ENCODE assay signal across 1 cellular context in genomic region chr14:59483819-59484610, GRCh38.
TF ChIP-seq lines count a peak whose summit lies in the region.

A gene with protein sequence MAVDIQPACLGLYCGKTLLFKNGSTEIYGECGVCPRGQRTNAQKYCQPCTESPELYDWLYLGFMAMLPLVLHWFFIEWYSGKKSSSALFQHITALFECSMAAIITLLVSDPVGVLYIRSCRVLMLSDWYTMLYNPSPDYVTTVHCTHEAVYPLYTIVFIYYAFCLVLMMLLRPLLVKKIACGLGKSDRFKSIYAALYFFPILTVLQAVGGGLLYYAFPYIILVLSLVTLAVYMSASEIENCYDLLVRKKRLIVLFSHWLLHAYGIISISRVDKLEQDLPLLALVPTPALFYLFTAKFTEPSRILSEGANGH (plus strand): TSS chr14:59484517. CDS start chr14:59484590, 73 bp downstream.
Gene L3HYPDH, minus strand, starts transcription at chr14:59484408. Its CDS starts 92 bp downstream, at chr14:59484316.

TF ChIP-seq in HepG2, 621 proteins besides CTCF, POLR2A, EP300 and RAD21 (continued from another document and continues in another):
- TF ChIP-seq CENPBD1 (CRISPR knock-in tag; IDR thresholded peaks at IDR 0.05; ENCODE audit: borderline replicate concordance, low read depth) (peak; percentile 90; the same call in 1 of the 2 replicates), NCOR1 (IDR thresholded peaks at IDR 0.05; ENCODE audit: borderline replicate concordance, low read length) (no peak), FOXO1 (CRISPR knock-in tag; IDR thresholded peaks at IDR 0.05) (peak; percentile 79), TP53 (CRISPR knock-in tag; conservative IDR thresholded peaks at IDR 0.05) (no peak; the same call in 1 of the 2 replicates), KLF13 (CRISPR knock-in tag; IDR thresholded peaks at IDR 0.05) (peak; percentile 87; the same call in 1 of the 2 replicates), ZZZ3 (CRISPR knock-in tag; IDR thresholded peaks at IDR 0.05; ENCODE audit: borderline replicate concordance) (peak; percentile 69; the same call in 1 of the 2 replicates), NFYB (CRISPR knock-in tag; IDR thresholded peaks at IDR 0.05) (no peak), HOXD1 (CRISPR knock-in tag; IDR thresholded peaks at IDR 0.05) (peak; percentile 90; the same call in 1 of the 2 replicates), ZFP1 (CRISPR knock-in tag; IDR thresholded peaks at IDR 0.05) (no peak), TBL1XR1 (IDR thresholded peaks at IDR 0.05; ENCODE audit: borderline replicate concordance, low read length, partially characterized antibody) (no peak), PCBP2 (optimal IDR thresholded peaks at IDR 0.05; ENCODE audit: low read depth, low read length, poor library complexity, severe bottlenecking) (no peak), CREB1 (IDR thresholded peaks at IDR 0.05) (0 out of 2 replicates have a peak, but pooled peaks have one; percentile 1), CREB1 (CRISPR knock-in tag; IDR thresholded peaks at IDR 0.05) (no peak), CBFB (CRISPR knock-in tag; IDR thresholded peaks at IDR 0.05) (peak; percentile 70), SATB2 (CRISPR knock-in tag; IDR thresholded peaks at IDR 0.05) (peak; percentile 97), KDM1A (CRISPR knock-in tag; IDR thresholded peaks at IDR 0.05) (no peak), ZNF232 (CRISPR knock-in tag; IDR thresholded peaks at IDR 0.05; ENCODE audit: borderline replicate concordance) (peak; percentile 98), SIN3A (IDR thresholded peaks at IDR 0.05; ENCODE audit: borderline replicate concordance, low read depth, low read length) (peak; percentile 66; the same call in 1 of the 2 replicates), ERF (CRISPR knock-in tag; IDR thresholded peaks at IDR 0.05) (peak; percentile 83), HNRNPUL1 (IDR thresholded peaks at IDR 0.05; ENCODE audit: low read depth, low read length) (no peak), ZFP36 (IDR thresholded peaks at IDR 0.05; ENCODE audit: borderline replicate concordance, low read depth, low read length, partially characterized antibody) (no peak), ZBTB26 (CRISPR knock-in tag; IDR thresholded peaks at IDR 0.05; ENCODE audit: borderline replicate concordance) (peak; percentile 78)
- TF ChIP-seq, protein P1, sequence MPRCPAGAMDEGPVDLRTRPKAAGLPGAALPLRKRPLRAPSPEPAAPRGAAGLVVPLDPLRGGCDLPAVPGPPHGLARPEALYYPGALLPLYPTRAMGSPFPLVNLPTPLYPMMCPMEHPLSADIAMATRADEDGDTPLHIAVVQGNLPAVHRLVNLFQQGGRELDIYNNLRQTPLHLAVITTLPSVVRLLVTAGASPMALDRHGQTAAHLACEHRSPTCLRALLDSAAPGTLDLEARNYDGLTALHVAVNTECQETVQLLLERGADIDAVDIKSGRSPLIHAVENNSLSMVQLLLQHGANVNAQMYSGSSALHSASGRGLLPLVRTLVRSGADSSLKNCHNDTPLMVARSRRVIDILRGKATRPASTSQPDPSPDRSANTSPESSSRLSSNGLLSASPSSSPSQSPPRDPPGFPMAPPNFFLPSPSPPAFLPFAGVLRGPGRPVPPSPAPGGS (CRISPR knock-in tag; IDR thresholded peaks at IDR 0.05) = peak; percentile 98
- TF ChIP-seq, protein P2, sequence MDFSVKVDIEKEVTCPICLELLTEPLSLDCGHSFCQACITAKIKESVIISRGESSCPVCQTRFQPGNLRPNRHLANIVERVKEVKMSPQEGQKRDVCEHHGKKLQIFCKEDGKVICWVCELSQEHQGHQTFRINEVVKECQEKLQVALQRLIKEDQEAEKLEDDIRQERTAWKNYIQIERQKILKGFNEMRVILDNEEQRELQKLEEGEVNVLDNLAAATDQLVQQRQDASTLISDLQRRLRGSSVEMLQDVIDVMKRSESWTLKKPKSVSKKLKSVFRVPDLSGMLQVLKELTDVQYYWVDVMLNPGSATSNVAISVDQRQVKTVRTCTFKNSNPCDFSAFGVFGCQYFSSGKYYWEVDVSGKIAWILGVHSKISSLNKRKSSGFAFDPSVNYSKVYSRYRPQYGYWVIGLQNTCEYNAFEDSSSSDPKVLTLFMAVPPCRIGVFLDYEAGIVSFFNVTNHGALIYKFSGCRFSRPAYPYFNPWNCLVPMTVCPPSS (IDR thresholded peaks at IDR 0.05) = no peak
- TF ChIP-seq, protein P3, sequence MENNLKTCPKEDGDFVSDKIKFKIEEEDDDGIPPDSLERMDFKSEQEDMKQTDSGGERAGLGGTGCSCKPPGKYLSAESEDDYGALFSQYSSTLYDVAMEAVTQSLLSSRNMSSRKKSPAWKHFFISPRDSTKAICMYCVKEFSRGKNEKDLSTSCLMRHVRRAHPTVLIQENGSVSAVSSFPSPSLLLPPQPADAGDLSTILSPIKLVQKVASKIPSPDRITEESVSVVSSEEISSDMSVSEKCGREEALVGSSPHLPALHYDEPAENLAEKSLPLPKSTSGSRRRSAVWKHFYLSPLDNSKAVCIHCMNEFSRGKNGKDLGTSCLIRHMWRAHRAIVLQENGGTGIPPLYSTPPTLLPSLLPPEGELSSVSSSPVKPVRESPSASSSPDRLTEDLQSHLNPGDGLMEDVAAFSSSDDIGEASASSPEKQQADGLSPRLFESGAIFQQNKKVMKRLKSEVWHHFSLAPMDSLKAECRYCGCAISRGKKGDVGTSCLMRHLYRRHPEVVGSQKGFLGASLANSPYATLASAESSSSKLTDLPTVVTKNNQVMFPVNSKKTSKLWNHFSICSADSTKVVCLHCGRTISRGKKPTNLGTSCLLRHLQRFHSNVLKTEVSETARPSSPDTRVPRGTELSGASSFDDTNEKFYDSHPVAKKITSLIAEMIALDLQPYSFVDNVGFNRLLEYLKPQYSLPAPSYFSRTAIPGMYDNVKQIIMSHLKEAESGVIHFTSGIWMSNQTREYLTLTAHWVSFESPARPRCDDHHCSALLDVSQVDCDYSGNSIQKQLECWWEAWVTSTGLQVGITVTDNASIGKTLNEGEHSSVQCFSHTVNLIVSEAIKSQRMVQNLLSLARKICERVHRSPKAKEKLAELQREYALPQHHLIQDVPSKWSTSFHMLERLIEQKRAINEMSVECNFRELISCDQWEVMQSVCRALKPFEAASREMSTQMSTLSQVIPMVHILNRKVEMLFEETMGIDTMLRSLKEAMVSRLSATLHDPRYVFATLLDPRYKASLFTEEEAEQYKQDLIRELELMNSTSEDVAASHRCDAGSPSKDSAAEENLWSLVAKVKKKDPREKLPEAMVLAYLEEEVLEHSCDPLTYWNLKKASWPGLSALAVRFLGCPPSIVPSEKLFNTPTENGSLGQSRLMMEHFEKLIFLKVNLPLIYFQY (CRISPR knock-in tag; IDR thresholded peaks at IDR 0.05; ENCODE audit: borderline replicate concordance) = no peak
- TF ChIP-seq, protein P4, sequence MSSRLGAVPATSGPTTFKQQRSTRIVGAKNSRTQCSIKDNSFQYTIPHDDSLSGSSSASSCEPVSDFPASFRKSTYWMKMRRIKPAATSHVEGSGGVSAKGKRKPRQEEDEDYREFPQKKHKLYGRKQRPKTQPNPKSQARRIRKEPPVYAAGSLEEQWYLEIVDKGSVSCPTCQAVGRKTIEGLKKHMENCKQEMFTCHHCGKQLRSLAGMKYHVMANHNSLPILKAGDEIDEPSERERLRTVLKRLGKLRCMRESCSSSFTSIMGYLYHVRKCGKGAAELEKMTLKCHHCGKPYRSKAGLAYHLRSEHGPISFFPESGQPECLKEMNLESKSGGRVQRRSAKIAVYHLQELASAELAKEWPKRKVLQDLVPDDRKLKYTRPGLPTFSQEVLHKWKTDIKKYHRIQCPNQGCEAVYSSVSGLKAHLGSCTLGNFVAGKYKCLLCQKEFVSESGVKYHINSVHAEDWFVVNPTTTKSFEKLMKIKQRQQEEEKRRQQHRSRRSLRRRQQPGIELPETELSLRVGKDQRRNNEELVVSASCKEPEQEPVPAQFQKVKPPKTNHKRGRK (CRISPR knock-in tag; IDR thresholded peaks at IDR 0.05) = peak; percentile 61; the same call in 1 of the 2 replicates
- TF ChIP-seq, protein P5, sequence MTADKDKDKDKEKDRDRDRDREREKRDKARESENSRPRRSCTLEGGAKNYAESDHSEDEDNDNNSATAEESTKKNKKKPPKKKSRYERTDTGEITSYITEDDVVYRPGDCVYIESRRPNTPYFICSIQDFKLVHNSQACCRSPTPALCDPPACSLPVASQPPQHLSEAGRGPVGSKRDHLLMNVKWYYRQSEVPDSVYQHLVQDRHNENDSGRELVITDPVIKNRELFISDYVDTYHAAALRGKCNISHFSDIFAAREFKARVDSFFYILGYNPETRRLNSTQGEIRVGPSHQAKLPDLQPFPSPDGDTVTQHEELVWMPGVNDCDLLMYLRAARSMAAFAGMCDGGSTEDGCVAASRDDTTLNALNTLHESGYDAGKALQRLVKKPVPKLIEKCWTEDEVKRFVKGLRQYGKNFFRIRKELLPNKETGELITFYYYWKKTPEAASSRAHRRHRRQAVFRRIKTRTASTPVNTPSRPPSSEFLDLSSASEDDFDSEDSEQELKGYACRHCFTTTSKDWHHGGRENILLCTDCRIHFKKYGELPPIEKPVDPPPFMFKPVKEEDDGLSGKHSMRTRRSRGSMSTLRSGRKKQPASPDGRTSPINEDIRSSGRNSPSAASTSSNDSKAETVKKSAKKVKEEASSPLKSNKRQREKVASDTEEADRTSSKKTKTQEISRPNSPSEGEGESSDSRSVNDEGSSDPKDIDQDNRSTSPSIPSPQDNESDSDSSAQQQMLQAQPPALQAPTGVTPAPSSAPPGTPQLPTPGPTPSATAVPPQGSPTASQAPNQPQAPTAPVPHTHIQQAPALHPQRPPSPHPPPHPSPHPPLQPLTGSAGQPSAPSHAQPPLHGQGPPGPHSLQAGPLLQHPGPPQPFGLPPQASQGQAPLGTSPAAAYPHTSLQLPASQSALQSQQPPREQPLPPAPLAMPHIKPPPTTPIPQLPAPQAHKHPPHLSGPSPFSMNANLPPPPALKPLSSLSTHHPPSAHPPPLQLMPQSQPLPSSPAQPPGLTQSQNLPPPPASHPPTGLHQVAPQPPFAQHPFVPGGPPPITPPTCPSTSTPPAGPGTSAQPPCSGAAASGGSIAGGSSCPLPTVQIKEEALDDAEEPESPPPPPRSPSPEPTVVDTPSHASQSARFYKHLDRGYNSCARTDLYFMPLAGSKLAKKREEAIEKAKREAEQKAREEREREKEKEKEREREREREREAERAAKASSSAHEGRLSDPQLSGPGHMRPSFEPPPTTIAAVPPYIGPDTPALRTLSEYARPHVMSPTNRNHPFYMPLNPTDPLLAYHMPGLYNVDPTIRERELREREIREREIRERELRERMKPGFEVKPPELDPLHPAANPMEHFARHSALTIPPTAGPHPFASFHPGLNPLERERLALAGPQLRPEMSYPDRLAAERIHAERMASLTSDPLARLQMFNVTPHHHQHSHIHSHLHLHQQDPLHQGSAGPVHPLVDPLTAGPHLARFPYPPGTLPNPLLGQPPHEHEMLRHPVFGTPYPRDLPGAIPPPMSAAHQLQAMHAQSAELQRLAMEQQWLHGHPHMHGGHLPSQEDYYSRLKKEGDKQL (CRISPR knock-in tag; IDR thresholded peaks at IDR 0.05; ENCODE audit: low read depth) = 0 out of 2 replicates have a peak, but pooled peaks have one; percentile 16
- TF ChIP-seq, protein P6, sequence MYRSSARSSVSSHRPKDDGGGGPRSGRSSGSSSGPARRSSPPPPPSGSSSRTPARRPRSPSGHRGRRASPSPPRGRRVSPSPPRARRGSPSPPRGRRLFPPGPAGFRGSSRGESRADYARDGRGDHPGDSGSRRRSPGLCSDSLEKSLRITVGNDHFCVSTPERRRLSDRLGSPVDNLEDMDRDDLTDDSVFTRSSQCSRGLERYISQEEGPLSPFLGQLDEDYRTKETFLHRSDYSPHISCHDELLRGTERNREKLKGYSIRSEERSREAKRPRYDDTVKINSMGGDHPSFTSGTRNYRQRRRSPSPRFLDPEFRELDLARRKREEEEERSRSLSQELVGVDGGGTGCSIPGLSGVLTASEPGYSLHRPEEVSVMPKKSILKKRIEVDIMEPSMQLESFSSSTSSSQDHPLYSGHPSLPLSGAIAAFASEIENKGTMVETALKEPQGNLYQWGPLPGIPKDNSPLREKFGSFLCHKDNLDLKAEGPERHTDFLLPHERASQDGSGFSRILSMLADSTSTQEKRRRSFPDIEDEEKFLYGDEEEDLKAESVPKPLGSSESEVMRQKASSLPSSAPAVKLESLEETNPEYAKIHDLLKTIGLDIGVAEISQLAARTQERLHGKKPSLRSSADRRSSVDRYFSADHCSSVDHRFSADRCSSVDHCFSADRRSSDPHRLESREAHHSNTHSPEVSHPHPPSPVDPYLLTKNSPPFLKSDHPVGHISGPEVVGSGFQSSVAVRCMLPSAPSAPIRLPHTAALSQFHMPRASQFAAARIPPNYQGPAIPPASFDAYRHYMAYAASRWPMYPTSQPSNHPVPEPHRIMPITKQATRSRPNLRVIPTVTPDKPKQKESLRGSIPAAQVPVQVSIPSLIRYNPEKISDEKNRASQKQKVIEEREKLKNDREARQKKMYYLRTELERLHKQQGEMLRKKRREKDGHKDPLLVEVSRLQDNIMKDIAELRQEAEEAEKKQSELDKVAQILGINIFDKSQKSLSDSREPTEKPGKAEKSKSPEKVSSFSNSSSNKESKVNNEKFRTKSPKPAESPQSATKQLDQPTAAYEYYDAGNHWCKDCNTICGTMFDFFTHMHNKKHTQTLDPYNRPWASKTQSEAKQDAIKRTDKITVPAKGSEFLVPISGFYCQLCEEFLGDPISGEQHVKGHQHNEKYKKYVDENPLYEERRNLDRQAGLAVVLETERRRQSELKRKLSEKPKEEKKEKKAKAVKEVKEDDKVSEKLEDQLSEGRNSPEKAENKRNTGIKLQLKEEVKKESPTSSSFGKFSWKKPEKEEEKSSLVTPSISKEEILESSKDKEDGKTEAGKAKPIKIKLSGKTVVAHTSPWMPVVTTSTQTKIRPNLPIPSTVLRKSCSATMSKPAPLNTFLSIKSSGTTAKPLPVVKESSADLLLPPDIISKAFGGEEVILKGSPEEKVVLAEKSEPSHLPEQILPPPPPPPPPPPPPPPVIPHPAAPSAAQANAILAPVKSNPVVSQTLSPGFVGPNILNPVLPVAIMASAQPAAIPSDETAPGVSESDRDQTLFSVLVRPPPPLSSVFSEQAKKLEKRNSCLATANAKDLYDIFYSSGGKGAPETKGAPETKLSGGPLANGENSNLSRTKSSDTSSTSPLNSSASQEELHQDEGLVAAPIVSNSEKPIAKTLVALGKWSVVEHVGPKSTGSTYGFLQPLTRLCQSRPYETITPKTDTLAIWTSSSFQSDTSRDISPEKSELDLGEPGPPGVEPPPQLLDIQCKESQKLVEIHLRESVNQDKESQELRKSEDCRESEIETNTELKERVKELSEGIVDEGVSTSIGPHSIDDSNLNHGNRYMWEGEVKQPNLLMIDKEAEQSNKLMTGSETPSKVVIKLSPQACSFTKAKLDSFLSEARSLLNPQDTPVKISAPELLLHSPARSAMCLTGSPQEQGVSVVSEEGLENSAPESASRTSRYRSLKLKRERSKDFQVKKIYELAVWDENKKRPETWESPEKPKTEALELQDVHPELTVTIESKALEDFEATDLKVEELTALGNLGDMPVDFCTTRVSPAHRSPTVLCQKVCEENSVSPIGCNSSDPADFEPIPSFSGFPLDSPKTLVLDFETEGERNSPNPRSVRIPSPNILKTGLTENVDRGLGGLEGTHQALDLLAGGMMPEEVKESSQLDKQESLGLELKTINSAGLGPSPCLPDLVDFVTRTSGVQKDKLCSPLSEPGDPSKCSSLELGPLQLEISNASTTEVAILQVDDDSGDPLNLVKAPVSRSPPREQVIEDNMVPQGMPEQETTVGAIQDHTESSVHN (CRISPR knock-in tag; IDR thresholded peaks at IDR 0.05) = no peak
